ENCODE assay signal across 10 cellular contexts in genomic region chr22:30238661-30239420, GRCh38. TPM values are rescaled to one million over a fixed set of nuclear protein-coding genes. Genes with fewer than 3 reads are reported as not detected.
A peak's percentile ranks its signal among the peaks of the same experiment; 100 is the strongest.
DNase-seq lines count a peak whose midpoint lies in the region; ATAC-seq, FAIRE-seq and TF ChIP-seq lines count a peak whose summit lies in the region.
"Had no signal": no experiment of that assay in that cellular context is flagged by ENCODE, and none has a peak within 500 bp of the region (broad histone marks: within the 10 kb centered on the region; RNA-seq: fewer than 3 reads in every experiment).

No MANE protein-coding gene starts in this region.

- peaks cover 31% of the 10 kb centered on the region for H3K36me3 Mint-ChIP-seq in activated naive CD8-positive, alpha-beta T cell treated with anti-CD3 and anti-CD28 coated beads for 36 hours

- no peak overlapping the region for H3K27ac ChIP-seq in HepG2 (ENCODE audit: extremely low read length, insufficient read depth, low read length)
- no peak overlapping the region for H3K27ac ChIP-seq in right lobe of liver
- H3K27ac ChIP-seq in uterus: peak overlapping the region in 1 of 2 donors; percentile 24

- no peak for TF ChIP-seq RAD21 in HepG2 (CRISPR knock-in tag; IDR thresholded peaks at IDR 0.05)

- H3K4me3 ChIP-seq in HepG2 (replicated peaks in 1 of 3; ENCODE audit: insufficient read depth in 1 of 3, low read depth in 2 of 3, low read length in 3 of 3) (no peak overlapping the region; a peak in 1 of 6 replicates), right lobe of liver (no peak overlapping the region), uterus (no peak overlapping the region)

- no peak overlapping the region for H2AFZ ChIP-seq in HepG2 (ENCODE audit: low read length)

- in situ Hi-C loops in HepG2 (cut with HindIII; ENCODE audit: extremely low pct_ligation_motif_present, low pct_unique_long_range_greater_than_20kb): no loop called here

- H3K27me3 Mint-ChIP-seq in activated naive CD8-positive, alpha-beta T cell treated with anti-CD3 and anti-CD28 coated beads for 36 hours: no peaks in the 10 kb centered on the region
- H3K27me3 Mint-ChIP-seq: naive thymus-derived CD4-positive, alpha-beta T cell had no signal

- DNase-seq in HepG2 (ENCODE audit: low spot score): no peak
- DNase-seq in right lobe of liver: no peak
- DNase-seq in activated naive CD8-positive, alpha-beta T cell treated with anti-CD3 and anti-CD28 coated beads for 36 hours: no peak
- DNase-seq in islet precursor cell: peak; percentile 75
- peak; percentile 48 to 71 for DNase-seq in uterus
- DNase-seq in NCI-H2196 (lab: John Stamatoyannopoulos, UW; ENCODE audit: unreplicated experiment): no peak
- no peak for DNase-seq in NOMO-1 treated with DMSO at 0.1 percent for 48 hours (lab: John Stamatoyannopoulos, UW; ENCODE audit: unreplicated experiment)
- DNase-seq: DMS153; naive thymus-derived CD4-positive, alpha-beta T cell had no signal

- H4K20me1 ChIP-seq in HepG2 (ENCODE audit: insufficient read depth, low read length): no peaks in the 10 kb centered on the region

- TF ChIP-seq POLR2A in HepG2 (IDR thresholded peaks at IDR 0.05; ENCODE audit: insufficient read depth in 1 of 2, low read depth in 2 of 2, low read length in 2 of 2) (no peak), right lobe of liver (IDR thresholded peaks at IDR 0.05) (no peak), uterus (IDR thresholded peaks at IDR 0.05) (no peak)

- peaks cover 42% of the 10 kb centered on the region for H3K4me1 ChIP-seq in HepG2 (ENCODE audit: insufficient read depth, low read length)
- no peaks in the 10 kb centered on the region for H3K4me1 ChIP-seq in right lobe of liver
- no peaks in the 10 kb centered on the region for H3K4me1 ChIP-seq in uterus

- intact Hi-C loops in HepG2 (cut with micrococcal nuclease; ENCODE audit: unreplicated experiment) (no loop called here), right lobe of liver (cut with DNase I) (no loop called here), uterus (cut with DNase I; ENCODE audit: low total_unique reads) (no loop called here)

- H3K4me3 Mint-ChIP-seq in activated naive CD8-positive, alpha-beta T cell treated with anti-CD3 and anti-CD28 coated beads for 36 hours: peak overlapping the region; percentile 2
- H3K4me3 Mint-ChIP-seq: naive thymus-derived CD4-positive, alpha-beta T cell had no signal

- WGBS in HepG2 (ENCODE audit: low lambda C conversion rate): 37% methylated on average over 12 of the region's 26 CpGs
- WGBS in right lobe of liver (ENCODE audit: insufficient coverage, low coverage, low lambda C conversion rate, missing lambda C conversion rate): 87% methylated on average over 9 of the region's 26 CpGs

- no peak for TF ChIP-seq CTCF in HepG2 (CRISPR knock-in tag; IDR thresholded peaks at IDR 0.05)
- no peak for TF ChIP-seq CTCF in right lobe of liver (IDR thresholded peaks at IDR 0.05)
- TF ChIP-seq CTCF in uterus (IDR thresholded peaks at IDR 0.05): no peak

- peak overlapping the region; percentile 57 for H3K27ac Mint-ChIP-seq in activated naive CD8-positive, alpha-beta T cell treated with anti-CD3 and anti-CD28 coated beads for 36 hours

- TF ChIP-seq EP300 in HepG2 (IDR thresholded peaks at IDR 0.05; ENCODE audit: low read depth in 2 of 2, low read length in 2 of 2) (no peak), HepG2 (CRISPR knock-in tag; IDR thresholded peaks at IDR 0.05; ENCODE audit: borderline replicate concordance) (no peak)

- CTCF ChIA-PET in HepG2 (lab: Yijun Ruan, JAX; ENCODE audit: low intra/inter-chr PET ratio, low total read pairs): no interaction called here

- H3K4me2 ChIP-seq in HepG2 (ENCODE audit: low read depth, low read length): no peak overlapping the region; the same call in 1 of the 2 replicates

- no peaks in the 10 kb centered on the region for H3K9me3 ChIP-seq in HepG2 (ENCODE audit: low read length)
- no peaks in the 10 kb centered on the region for H3K9me3 ChIP-seq in right lobe of liver
- no peaks in the 10 kb centered on the region for H3K9me3 ChIP-seq in uterus

- no TSS peak for BruUV-seq in HepG2 (replicated peaks; lab: Mats Ljungman, UMichigan)

- POLR2A ChIA-PET in HepG2 (lab: Yijun Ruan, JAX): no interaction called here

- ATAC-seq in HepG2: peak; percentile 22; the same call in 2 of the 3 replicates
- no peak for ATAC-seq in right lobe of liver
- no peak for ATAC-seq in HG02981 (IDR thresholded peaks at IDR 0.05; ENCODE audit: unreplicated experiment)
- ATAC-seq: naive thymus-derived CD4-positive, alpha-beta T cell had no signal

- no peak overlapping the region for H3K9ac ChIP-seq in HepG2 (ENCODE audit: insufficient read depth, low read depth, low read length)

- H3K4me1 Mint-ChIP-seq in activated naive CD8-positive, alpha-beta T cell treated with anti-CD3 and anti-CD28 coated beads for 36 hours: peaks cover 39% of the 10 kb centered on the region

- no peaks in the 10 kb centered on the region for H3K36me3 ChIP-seq in HepG2 (replicated peaks in 1 of 2; ENCODE audit: control insufficient read depth in 1 of 2, insufficient read depth in 2 of 2, low read length in 2 of 2)
- H3K36me3 ChIP-seq in right lobe of liver: no peaks in the 10 kb centered on the region
- no peaks in the 10 kb centered on the region for H3K36me3 ChIP-seq in uterus

- peaks cover 0 to 35% of the 10 kb centered on the region in 2 experiments; a peak in 3 of 5 replicates for H3K27me3 ChIP-seq in HepG2 (ENCODE audit: control insufficient read depth in 1 of 2, insufficient read depth in 2 of 2, low read length in 2 of 2)
- H3K27me3 ChIP-seq in right lobe of liver: no peaks in the 10 kb centered on the region
- H3K27me3 ChIP-seq in uterus: no peaks in the 10 kb centered on the region

- H3K79me2 ChIP-seq in HepG2 (ENCODE audit: insufficient read depth, low read length): no peaks in the 10 kb centered on the region

- no peaks in the 10 kb centered on the region for H3K9me3 Mint-ChIP-seq in activated naive CD8-positive, alpha-beta T cell treated with anti-CD3 and anti-CD28 coated beads for 36 hours
- H3K9me3 Mint-ChIP-seq: naive thymus-derived CD4-positive, alpha-beta T cell had no signal

- no peak for FAIRE-seq in HepG2 (lab: Jason Lieb, UNC)

RNA-seq across cellular contexts. Expression of gene LIF, which starts 7.7 kb away (rescaled TPM):
- total RNA-seq in HepG2 (2016; rRNA removed; fragmentation: Illumina TruSeq; extraction: Trizol): 1.5 and 3.6 TPM in 2 replicates
- total RNA-seq in HepG2 (2016; cell fraction: cytosol; rRNA removed; fragmentation: Illumina TruSeq; extraction: Trizol; ENCODE audit: low read depth): 0.53 and 1.6 TPM in 2 replicates
- total RNA-seq in HepG2 (2016; cell fraction: insoluble cytoplasmic fraction; rRNA removed; fragmentation: Illumina TruSeq; extraction: Trizol): 1.7 and 3.2 TPM in 2 replicates
- total RNA-seq in HepG2 (2016; cell fraction: membrane; rRNA removed; fragmentation: Illumina TruSeq; extraction: Trizol): 2.6 TPM in 2 replicates
- 5.2 and 5.5 TPM in 2 replicates for total RNA-seq in HepG2 (2016; cell fraction: nucleus; rRNA removed; fragmentation: Illumina TruSeq; extraction: Trizol)
- polyA plus RNA-seq in HepG2 (2011; rRNA removed): 8.5 and 12.1 TPM in 2 replicates
- 3.0 and 4.2 TPM in 2 replicates for polyA plus RNA-seq in HepG2 (2011; cell fraction: cytosol; rRNA removed)
- 48.8 and 59.2 TPM in 2 replicates for polyA plus RNA-seq in HepG2 (2011; cell fraction: nucleus; rRNA removed)
- 1.4 and 5.2 TPM in 2 replicates for polyA plus RNA-seq in HepG2 (2012)
- 0.17 and 0.26 TPM in 2 replicates for polyA plus RNA-seq in HepG2 (2016; cell fraction: cytosol; fragmentation: Illumina TruSeq; extraction: Trizol; ENCODE audit: low read depth)
- polyA plus RNA-seq in HepG2 (2016; cell fraction: insoluble cytoplasmic fraction; fragmentation: Illumina TruSeq; extraction: Trizol; ENCODE audit: low read depth): 1.1 and 1.3 TPM in 2 replicates
- 0.64 and 0.93 TPM in 2 replicates for polyA plus RNA-seq in HepG2 (2016; cell fraction: membrane; fragmentation: Illumina TruSeq; extraction: Trizol; ENCODE audit: low read depth)
- polyA plus RNA-seq in HepG2 (2016; cell fraction: nucleus; fragmentation: Illumina TruSeq; extraction: Trizol; ENCODE audit: insufficient read depth, low read depth): 13.6 and 20.3 TPM in 2 replicates
- polyA minus RNA-seq in HepG2 (2011; rRNA and poly(A)+ RNA removed; ENCODE audit: low replicate concordance): 11.5 and 35.1 TPM in 2 replicates
- polyA minus RNA-seq in HepG2 (2011; cell fraction: cytosol; rRNA and poly(A)+ RNA removed): 3.8 and 5.5 TPM in 2 replicates
- polyA minus RNA-seq in HepG2 (2011; cell fraction: nucleus; rRNA and poly(A)+ RNA removed): 4.1 and 7.1 TPM in 2 replicates
- 1 to 10 TPM in 3 of 6 experiments, under 1 TPM in 1, not detected in 2; 0.15 to 2.0 (median 1.6) TPM for total RNA-seq in right lobe of liver
- total RNA-seq in activated naive CD8-positive, alpha-beta T cell treated with anti-CD3 and anti-CD28 coated beads for 36 hours: 100 to 1,000 TPM; 282 to 288 TPM
- total RNA-seq in uterus: 1 to 10 TPM in 2 of 4 donors, under 1 TPM in 1, not detected in 1; under 0.01 to 3.0 (median 1.5) TPM
- polyA plus RNA-seq: naive thymus-derived CD4-positive, alpha-beta T cell had no signal

RNA-seq across cellular contexts. Expression of gene OSM, which starts 27.8 kb away (rescaled TPM):
- total RNA-seq in HepG2 (2016; rRNA removed; fragmentation: Illumina TruSeq; extraction: Trizol) (not detected in 2 replicates), right lobe of liver (under 1 TPM in 4 of 6 experiments, not detected in 2; 0.10 to 0.75 (median 0.19) TPM), uterus (1 to 10 TPM in 1 of 4 donors, under 1 TPM in 2, not detected in 1; 0.76 to 8.8 (median 0.76) TPM)
- total RNA-seq in HepG2 (2016; cell fraction: cytosol; rRNA removed; fragmentation: Illumina TruSeq; extraction: Trizol; ENCODE audit: low read depth): not detected in 2 replicates
- total RNA-seq in HepG2 (2016; cell fraction: insoluble cytoplasmic fraction; rRNA removed; fragmentation: Illumina TruSeq; extraction: Trizol): not detected in 2 replicates
- not detected in 2 replicates for total RNA-seq in HepG2 (2016; cell fraction: membrane; rRNA removed; fragmentation: Illumina TruSeq; extraction: Trizol)
- total RNA-seq in HepG2 (2016; cell fraction: nucleus; rRNA removed; fragmentation: Illumina TruSeq; extraction: Trizol): not detected in 2 replicates
- polyA plus RNA-seq in HepG2 (2011; rRNA removed): 0.07 TPM in 1 of 2 replicates, not detected in the other
- polyA plus RNA-seq in HepG2 (2011; cell fraction: cytosol; rRNA removed): 0.05 TPM in 1 of 2 replicates, not detected in the other
- not detected in 2 replicates for polyA plus RNA-seq in HepG2 (2011; cell fraction: nucleus; rRNA removed)
- 0.07 TPM in 1 of 2 replicates, not detected in the other for polyA plus RNA-seq in HepG2 (2012)
- not detected in 2 replicates for polyA plus RNA-seq in HepG2 (2016; cell fraction: cytosol; fragmentation: Illumina TruSeq; extraction: Trizol; ENCODE audit: low read depth)
- not detected in 2 replicates for polyA plus RNA-seq in HepG2 (2016; cell fraction: insoluble cytoplasmic fraction; fragmentation: Illumina TruSeq; extraction: Trizol; ENCODE audit: low read depth)
- not detected in 2 replicates for polyA plus RNA-seq in HepG2 (2016; cell fraction: membrane; fragmentation: Illumina TruSeq; extraction: Trizol; ENCODE audit: low read depth)
- not detected in 2 replicates for polyA plus RNA-seq in HepG2 (2016; cell fraction: nucleus; fragmentation: Illumina TruSeq; extraction: Trizol; ENCODE audit: insufficient read depth, low read depth)
- not detected in 2 replicates for polyA minus RNA-seq in HepG2 (2011; rRNA and poly(A)+ RNA removed; ENCODE audit: low replicate concordance)
- not detected in 2 replicates for polyA minus RNA-seq in HepG2 (2011; cell fraction: cytosol; rRNA and poly(A)+ RNA removed)
- polyA minus RNA-seq in HepG2 (2011; cell fraction: nucleus; rRNA and poly(A)+ RNA removed): not detected in 2 replicates
- total RNA-seq in activated naive CD8-positive, alpha-beta T cell treated with anti-CD3 and anti-CD28 coated beads for 36 hours: 10 to 100 TPM; 47.9 to 50.7 TPM

RNA-seq across cellular contexts. Expression of gene CASTOR1, which starts 50.5 kb away (rescaled TPM):
- 1.1 and 2.6 TPM in 2 replicates for total RNA-seq in HepG2 (2016; rRNA removed; fragmentation: Illumina TruSeq; extraction: Trizol)
- 0.81 and 0.88 TPM in 2 replicates for total RNA-seq in HepG2 (2016; cell fraction: cytosol; rRNA removed; fragmentation: Illumina TruSeq; extraction: Trizol; ENCODE audit: low read depth)
- 0.70 and 1.2 TPM in 2 replicates for total RNA-seq in HepG2 (2016; cell fraction: insoluble cytoplasmic fraction; rRNA removed; fragmentation: Illumina TruSeq; extraction: Trizol)
- total RNA-seq in HepG2 (2016; cell fraction: membrane; rRNA removed; fragmentation: Illumina TruSeq; extraction: Trizol): 2.4 and 2.9 TPM in 2 replicates
- total RNA-seq in HepG2 (2016; cell fraction: nucleus; rRNA removed; fragmentation: Illumina TruSeq; extraction: Trizol): 1.6 and 2.3 TPM in 2 replicates
- 4.4 and 6.2 TPM in 2 replicates for polyA plus RNA-seq in HepG2 (2011; rRNA removed)
- 2.6 and 3.9 TPM in 2 replicates for polyA plus RNA-seq in HepG2 (2011; cell fraction: cytosol; rRNA removed)
- polyA plus RNA-seq in HepG2 (2011; cell fraction: nucleus; rRNA removed): 14.3 and 18.8 TPM in 2 replicates
- polyA plus RNA-seq in HepG2 (2012): 2.3 and 2.7 TPM in 2 replicates
- 0.41 and 0.72 TPM in 2 replicates for polyA plus RNA-seq in HepG2 (2016; cell fraction: cytosol; fragmentation: Illumina TruSeq; extraction: Trizol; ENCODE audit: low read depth)
- 0.73 and 1.3 TPM in 2 replicates for polyA plus RNA-seq in HepG2 (2016; cell fraction: insoluble cytoplasmic fraction; fragmentation: Illumina TruSeq; extraction: Trizol; ENCODE audit: low read depth)
- polyA plus RNA-seq in HepG2 (2016; cell fraction: membrane; fragmentation: Illumina TruSeq; extraction: Trizol; ENCODE audit: low read depth): 0.99 and 1.3 TPM in 2 replicates
- polyA plus RNA-seq in HepG2 (2016; cell fraction: nucleus; fragmentation: Illumina TruSeq; extraction: Trizol; ENCODE audit: insufficient read depth, low read depth): 2.4 TPM in 1 of 2 replicates, not detected in the other
- 1.4 and 5.7 TPM in 2 replicates for polyA minus RNA-seq in HepG2 (2011; rRNA and poly(A)+ RNA removed; ENCODE audit: low replicate concordance)
- 0.97 and 1.6 TPM in 2 replicates for polyA minus RNA-seq in HepG2 (2011; cell fraction: cytosol; rRNA and poly(A)+ RNA removed)
- polyA minus RNA-seq in HepG2 (2011; cell fraction: nucleus; rRNA and poly(A)+ RNA removed): 2.3 and 2.9 TPM in 2 replicates
- total RNA-seq in right lobe of liver: 1 to 10 TPM in 5 of 6 experiments, under 1 TPM in 1; 0.86 to 8.6 (median 4.0) TPM
- 1 to 10 TPM; 2.8 to 3.5 TPM for total RNA-seq in activated naive CD8-positive, alpha-beta T cell treated with anti-CD3 and anti-CD28 coated beads for 36 hours
- total RNA-seq in uterus: 10 to 100 TPM; 15.8 to 67.1 (median 27.7) TPM

Comparison
In these comparisons a context has a peak if more than half of its experiments do, and no peak if none do; other contexts are left out.
1. DNase-seq: peak in islet precursor cell (single experiment) and uterus (2 of 2); none in HepG2 (single experiment), right lobe of liver (0 of 3), activated naive CD8-positive, alpha-beta T cell treated with anti-CD3 and anti-CD28 coated beads for 36 hours (single experiment), NCI-H2196 (single experiment) and NOMO-1 treated with DMSO at 0.1 percent for 48 hours (single experiment).
2. RNA of gene LIF, which starts 7.7 kb away (total RNA-seq): 282 to 288 TPM in activated naive CD8-positive, alpha-beta T cell treated with anti-CD3 and anti-CD28 coated beads for 36 hours; 0.53 to 5.5 TPM in HepG2, under 0.01 to 3.0 TPM in uterus and 0.15 to 2.0 TPM in right lobe of liver; every median in the first group is over 10 times any median in the second.
3. RNA of gene OSM, which starts 27.8 kb away (total RNA-seq): 47.9 to 50.7 TPM in activated naive CD8-positive, alpha-beta T cell treated with anti-CD3 and anti-CD28 coated beads for 36 hours; 0.76 to 8.8 TPM in uterus, 0.10 to 0.75 TPM in right lobe of liver and not detected in HepG2; every median in the first group is over 4 times any median in the second.